Comparison of ENCODE assay signal across 10 cellular contexts in the genomic region with DNA sequence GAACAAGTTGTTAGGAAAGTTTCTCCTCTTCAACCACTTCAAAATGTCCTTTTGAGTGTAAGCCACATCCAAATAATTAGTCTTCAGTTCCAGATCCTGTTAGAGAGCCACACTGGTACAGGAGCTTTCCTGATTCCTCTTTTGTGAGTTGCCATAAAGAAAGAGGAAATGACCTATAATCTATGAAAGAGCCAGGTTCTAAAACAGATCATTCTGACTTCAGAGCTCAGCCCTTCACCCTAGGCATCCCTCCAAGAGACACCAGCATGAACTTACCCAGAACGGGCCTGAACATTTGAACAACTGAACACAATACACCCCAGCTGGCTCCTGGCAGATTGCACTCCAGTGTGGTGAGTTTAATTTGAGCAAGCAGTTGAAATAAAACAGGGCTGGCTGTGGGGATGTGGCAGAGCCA. TPM values are rescaled to one million over a fixed set of nuclear protein-coding genes. Genes with fewer than 3 reads are reported as not detected.
DNase-seq lines count a peak whose midpoint lies in the region; ATAC-seq and TF ChIP-seq lines count a peak whose summit lies in the region.
"Had no signal": no experiment of that assay in that cellular context is flagged by ENCODE, and none has a peak within 500 bp of the region (broad histone marks: within the 10 kb centered on the region; RNA-seq: fewer than 3 reads in every experiment).

No MANE protein-coding gene starts in this region.

- no peaks in the 10 kb centered on the region for H4K20me1 ChIP-seq in OCI-LY7 (ENCODE audit: insufficient read depth, low read length)

- no peaks in the 10 kb centered on the region for H3K9me2 ChIP-seq in OCI-LY7 (ENCODE audit: insufficient read depth, low read length)

- peak; percentile 48 for ATAC-seq in HG02938 (IDR thresholded peaks at IDR 0.05; ENCODE audit: unreplicated experiment)

- no peaks in the 10 kb centered on the region for H3K9me3 ChIP-seq in OCI-LY7 (ENCODE audit: low read length)

- no TSS peak for BruUV-seq in OCI-LY7 (replicated peaks; lab: Mats Ljungman, UMichigan)

- TF ChIP-seq CTCF in OCI-LY7 (conservative IDR thresholded peaks at IDR 0.05; ENCODE audit: low read length), result no peak

- H3K27ac ChIP-seq in OCI-LY7 (ENCODE audit: low read depth, low read length, poor library complexity, severe bottlenecking), result no peak overlapping the region
- H3K27ac ChIP-seq: 22Rv1 had no signal

- POLR2A ChIA-PET in OCI-LY7 (lab: Charles Lee), result interaction anchor here (0.6 kb wide), 1 partner anchor 101 kb away, joined by 4 read pairs; no protein-coding TSS in a partner anchor

- no peak overlapping the region for H2AFZ ChIP-seq in OCI-LY7 (ENCODE audit: low read length)

- CTCF ChIA-PET in OCI-LY7 (lab: Charles Lee; ENCODE audit: unreplicated experiment), result no interaction called here

- no peak overlapping the region for H3K4me3 ChIP-seq in OCI-LY7 (ENCODE audit: low read depth, low read length, poor library complexity, severe bottlenecking)

- intact Hi-C loops in OCI-LY7 (cut with micrococcal nuclease; ENCODE audit: unreplicated experiment), result no loop called here

- H3K4me1 ChIP-seq in OCI-LY7 (ENCODE audit: insufficient read depth, low read length, poor library complexity, severe bottlenecking), result no peaks in the 10 kb centered on the region

- DNase-seq in NCI-H2171 treated with DMSO at 0.1 percent for 48 hours (lab: John Stamatoyannopoulos, UW) (peak; percentile 48), NCI-H2171 (lab: John Stamatoyannopoulos, UW) (no peak), astrocyte of the hippocampus (ENCODE audit: low read depth, low spot score) (peak; percentile 51), stromal cell of bone marrow (ENCODE audit: low read depth) (peak; percentile 52), KG1 (lab: John Stamatoyannopoulos, UW) (no peak), T-helper 1 cell (no peak), OCI-LY7 (ENCODE audit: low spot score) (no peak)
- DNase-seq: activated CD8-positive, alpha-beta memory T cell treated with anti-CD3 and anti-CD28 coated beads, Interleukin-2, amount 50 U/mL, for 48 hours had no signal

- H3K36me3 ChIP-seq in OCI-LY7 (ENCODE audit: insufficient read depth, low read length), result no peaks in the 10 kb centered on the region

- H3K4me2 ChIP-seq in OCI-LY7 (ENCODE audit: low read length), result no peak overlapping the region

- H3K79me2 ChIP-seq in OCI-LY7 (ENCODE audit: insufficient read depth, low read depth, low read length), result no peaks in the 10 kb centered on the region

RNA-seq across cellular contexts. Expression of gene SLC1A1, which starts 25.7 kb away (rescaled TPM):
- not detected in 2 replicates for total RNA-seq in OCI-LY7 (2014; rRNA removed; shearing (Covaris generic))
- total RNA-seq in OCI-LY7 (2022), result not detected in 2 replicates

Comparison
In these comparisons a context has a peak if more than half of its experiments do, and no peak if none do; other contexts are left out.
1. DNase-seq: peak in NCI-H2171 treated with DMSO at 0.1 percent for 48 hours (single experiment), astrocyte of the hippocampus (single experiment) and stromal cell of bone marrow (single experiment); none in NCI-H2171 (single experiment), KG1 (single experiment), T-helper 1 cell (0 of 5) and OCI-LY7 (single experiment).